ENCODE assay signal across 25 cellular contexts in genomic region chr13:108533842-108534241, GRCh38.
DNase-seq lines count a peak whose midpoint lies in the region; ATAC-seq, FAIRE-seq and TF ChIP-seq lines count a peak whose summit lies in the region.
"Had no signal": no experiment of that assay in that cellular context is flagged by ENCODE, and none has a peak within 500 bp of the region (broad histone marks: within the 10 kb centered on the region; RNA-seq: fewer than 3 reads in every experiment).

No MANE protein-coding gene starts in this region.

- FAIRE-seq in HepG2 (lab: Jason Lieb, UNC) (no peak), H1 (lab: Jason Lieb, UNC) (no peak)
- FAIRE-seq: A549, D721Med, GM12878, GM19239 had no signal

- TF ChIP-seq RAD21 in HepG2 (CRISPR knock-in tag; IDR thresholded peaks at IDR 0.05) (no peak), H1 (IDR thresholded peaks at IDR 0.05 in 1 of 2, conservative IDR thresholded peaks at IDR 0.05 in 1 of 2; ENCODE audit: low read depth in 2 of 2, low read length in 2 of 2) (no peak)

- no peaks in the 10 kb centered on the region for H3K36me3 ChIP-seq in HepG2 (replicated peaks in 1 of 2; ENCODE audit: control insufficient read depth in 1 of 2, insufficient read depth in 2 of 2, low read length in 2 of 2)
- no peaks in the 10 kb centered on the region for H3K36me3 ChIP-seq in right lobe of liver
- no peaks in the 10 kb centered on the region for H3K36me3 ChIP-seq in H1 (ENCODE audit: control insufficient read depth in 2 of 4, insufficient read depth in 4 of 4, low read length in 3 of 4)
- H3K36me3 ChIP-seq: BE2C; BLaER1 treated with 17β-estradiol and CSF1 and Interleukin-3, amounts not matched to agents 10 nM and 100 nM had no signal

- DNase-seq in HepG2 (ENCODE audit: low spot score) (no peak), right lobe of liver (no peak), H1 (ENCODE audit: low read depth in 1 of 2, low spot score in 2 of 2) (no peak), renal cortical epithelial cell (ENCODE audit: low read depth) (peak; percentile 7)
- DNase-seq in activated CD8-positive, alpha-beta memory T cell treated with anti-CD3 and anti-CD28 coated beads, Interleukin-2, amount 50 U/mL, for 48 hours, result no peak
- DNase-seq in stimulated activated naive B cell treated with anti-CD40 and anti-IgM and Interleukin-4, amounts not matched to agents 10 μg/mL and 1 μg/mL and 100 μg/mL, for 72 hours, result no peak
- DNase-seq: 8988T; ACHN; AML-193; BE2C; CD4-positive, alpha-beta T cell; CD8-positive, alpha-beta memory T cell; DMS 273 treated with DMSO at 0.1 percent for 48 hours; DMS79; EL; GDM1; H7; HCEC 1CT had no signal

- H4K5ac ChIP-seq in H1 (ENCODE audit: insufficient read length, low read depth, low read length), result no peak overlapping the region

- no peak overlapping the region for H3K56ac ChIP-seq in H1 (replicated peaks; ENCODE audit: insufficient read length, low read depth, low read length)

- no peak overlapping the region for H2BK5ac ChIP-seq in H1 (ENCODE audit: low read depth, low read length)

- H3K9me3 Mint-ChIP-seq in stimulated activated naive B cell treated with anti-CD40 and anti-IgM and Interleukin-4, amounts not matched to agents 10 μg/mL and 1 μg/mL and 100 μg/mL, for 72 hours, result peaks cover 4 to 6% of the 10 kb centered on the region in 2 donors
- H3K9me3 Mint-ChIP-seq: CD4-positive, alpha-beta T cell; GM23338 had no signal

- no peaks in the 10 kb centered on the region for H3K27me3 ChIP-seq in HepG2 (ENCODE audit: control insufficient read depth in 1 of 2, insufficient read depth in 2 of 2, low read length in 2 of 2)
- H3K27me3 ChIP-seq in right lobe of liver, result no peaks in the 10 kb centered on the region
- no peaks in the 10 kb centered on the region for H3K27me3 ChIP-seq in H1 (replicated peaks in 1 of 4; ENCODE audit: control insufficient read depth in 3 of 4, extremely low read depth in 1 of 4, insufficient read depth in 3 of 4, low read length in 3 of 4)
- H3K27me3 ChIP-seq: BE2C; BLaER1 treated with 17β-estradiol and CSF1 and Interleukin-3, amounts not matched to agents 10 nM and 100 nM had no signal

- no peak overlapping the region for H3K4me3 Mint-ChIP-seq in stimulated activated naive B cell treated with anti-CD40 and anti-IgM and Interleukin-4, amounts not matched to agents 10 μg/mL and 1 μg/mL and 100 μg/mL, for 72 hours
- H3K4me3 Mint-ChIP-seq: CD14-positive monocyte; CD4-positive, alpha-beta T cell; CD8-positive, alpha-beta memory T cell; GM23338 had no signal

- H3K27me3 Mint-ChIP-seq in stimulated activated naive B cell treated with anti-CD40 and anti-IgM and Interleukin-4, amounts not matched to agents 10 μg/mL and 1 μg/mL and 100 μg/mL, for 72 hours, result no peaks in the 10 kb centered on the region

- H4K91ac ChIP-seq in H1 (replicated peaks; ENCODE audit: insufficient read length, low read length), result no peak overlapping the region

- 0 out of 2 replicates have a peak, but pooled peaks cover 2% of the 10 kb centered on the region for H3K23me2 ChIP-seq in H1 (ENCODE audit: low read depth, low read length)

- no peaks in the 10 kb centered on the region for H3K36me3 Mint-ChIP-seq in stimulated activated naive B cell treated with anti-CD40 and anti-IgM and Interleukin-4, amounts not matched to agents 10 μg/mL and 1 μg/mL and 100 μg/mL, for 72 hours
- H3K36me3 Mint-ChIP-seq: CD14-positive monocyte; CD8-positive, alpha-beta memory T cell had no signal

- H3K4ac ChIP-seq in H1 (replicated peaks; ENCODE audit: insufficient read length, low read depth, low read length), result no peak overlapping the region

- H2AK5ac ChIP-seq in H1 (ENCODE audit: low read depth, low read length), result no peak overlapping the region

- TF ChIP-seq EP300 in HepG2 (IDR thresholded peaks at IDR 0.05; ENCODE audit: low read depth in 2 of 2, low read length in 2 of 2) (no peak), HepG2 (CRISPR knock-in tag; IDR thresholded peaks at IDR 0.05; ENCODE audit: borderline replicate concordance) (no peak), H1 (IDR thresholded peaks at IDR 0.05; ENCODE audit: borderline replicate concordance in 1 of 2, low read depth in 2 of 2, low read length in 2 of 2) (no peak)

- intact Hi-C loops in HepG2 (cut with micrococcal nuclease; ENCODE audit: unreplicated experiment), result no loop called here
- intact Hi-C loops in right lobe of liver (cut with DNase I), result no loop called here

- no peak overlapping the region for H2BK15ac ChIP-seq in H1 (ENCODE audit: low read length)

- H3K4me2 ChIP-seq in HepG2 (ENCODE audit: low read depth, low read length) (no peak overlapping the region), H1 (ENCODE audit: insufficient read depth in 1 of 2, low read depth in 2 of 2, low read length in 2 of 2) (no peak overlapping the region)
- H3K4me2 ChIP-seq: A549; BLaER1 treated with 17β-estradiol and CSF1 and Interleukin-3, amounts not matched to agents 10 nM and 100 nM; GM23338 had no signal

- no peak for TF ChIP-seq POLR2A in HepG2 (IDR thresholded peaks at IDR 0.05; ENCODE audit: insufficient read depth in 1 of 2, low read depth in 2 of 2, low read length in 2 of 2)
- no peak for TF ChIP-seq POLR2A in right lobe of liver (IDR thresholded peaks at IDR 0.05)
- no peak for TF ChIP-seq POLR2A in H1 (IDR thresholded peaks at IDR 0.05; ENCODE audit: control extremely low read depth in 1 of 2, low read depth in 2 of 2, low read length in 2 of 2)

- no peaks in the 10 kb centered on the region for H3K79me2 ChIP-seq in HepG2 (ENCODE audit: insufficient read depth, low read length)
- no peaks in the 10 kb centered on the region for H3K79me2 ChIP-seq in H1 (ENCODE audit: control insufficient read depth in 1 of 2, insufficient read depth in 2 of 2, low read length in 2 of 2)

- no peak for ATAC-seq in HepG2
- no peak for ATAC-seq in right lobe of liver
- ATAC-seq in stimulated activated naive B cell treated with anti-CD40 and anti-IgM and Interleukin-4, amounts not matched to agents 10 μg/mL and 1 μg/mL and 100 μg/mL, for 72 hours (replicated peaks), result no peak
- ATAC-seq: A549, GM23338 had no signal

- no peak overlapping the region for H3K4me3 ChIP-seq in HepG2 (replicated peaks in 1 of 3; ENCODE audit: insufficient read depth in 1 of 3, low read depth in 2 of 3, low read length in 3 of 3)
- no peak overlapping the region for H3K4me3 ChIP-seq in right lobe of liver
- H3K4me3 ChIP-seq in H1 (ENCODE audit: extremely low read depth in 1 of 4, insufficient read depth in 2 of 4, low read depth in 3 of 4, low read length in 4 of 4), result no peak overlapping the region
- H3K4me3 ChIP-seq: A549; BLaER1 treated with 17β-estradiol and CSF1 and Interleukin-3, amounts not matched to agents 10 nM and 100 nM; GM12878; GM23338 had no signal

- H3K14ac ChIP-seq in H1 (ENCODE audit: insufficient read length), result no peak overlapping the region

- H2BK20ac ChIP-seq in H1 (ENCODE audit: low read length), result no peak overlapping the region

- CTCF ChIA-PET in HepG2 (lab: Yijun Ruan, JAX; ENCODE audit: low intra/inter-chr PET ratio, low total read pairs) (no interaction called here), H1 (lab: Charles Lee; ENCODE audit: partially characterized antibody) (interaction anchor here (0.6 to 1.6 kb wide), 4 partner anchors 26 to 1412 kb away, joined by 3 to 8 read pairs (median 6); no protein-coding TSS in a partner anchor)

- no peak overlapping the region for H3K27ac Mint-ChIP-seq in stimulated activated naive B cell treated with anti-CD40 and anti-IgM and Interleukin-4, amounts not matched to agents 10 μg/mL and 1 μg/mL and 100 μg/mL, for 72 hours
- H3K27ac Mint-ChIP-seq: CD14-positive monocyte; CD4-positive, alpha-beta T cell had no signal

- H3K4me1 ChIP-seq in HepG2 (ENCODE audit: insufficient read depth, low read length) (no peaks in the 10 kb centered on the region), right lobe of liver (no peaks in the 10 kb centered on the region), H1 (replicated peaks in 1 of 4; ENCODE audit: control insufficient read depth in 3 of 4, insufficient read depth in 4 of 4, low read length in 3 of 4) (no peaks in the 10 kb centered on the region)
- H3K4me1 ChIP-seq: A549; BE2C; BLaER1 treated with 17β-estradiol and CSF1 and Interleukin-3, amounts not matched to agents 10 nM and 100 nM had no signal

- no peak overlapping the region for H4K8ac ChIP-seq in H1 (ENCODE audit: extremely low read depth, insufficient read depth, low read length)

- H2AFZ ChIP-seq in HepG2 (ENCODE audit: low read length) (no peak overlapping the region), H1 (ENCODE audit: low read length) (no peak overlapping the region)
- H2AFZ ChIP-seq: GM23338 had no signal

- in situ Hi-C loops in HepG2 (cut with HindIII; ENCODE audit: extremely low pct_ligation_motif_present, low pct_unique_long_range_greater_than_20kb), result no loop called here

- H3K79me1 ChIP-seq in H1 (ENCODE audit: low read depth, low read length), result no peaks in the 10 kb centered on the region

- WGBS in HepG2 (ENCODE audit: low lambda C conversion rate), result 31% methylated on average over 2 of the region's 2 CpGs
- 54% methylated on average over 2 of the region's 2 CpGs for WGBS in right lobe of liver (ENCODE audit: insufficient coverage, low coverage, low lambda C conversion rate, missing lambda C conversion rate)
- 97% methylated on average over 2 of the region's 2 CpGs; no CpG with 5 or more reads in 1 of the 2 experiments for WGBS in H1 (ENCODE audit: extremely low coverage in 1 of 2, insufficient coverage in 1 of 2, insufficient read length in 1 of 2, insufficient replicate concordance in 2 of 2, low coverage in 1 of 2, low lambda C conversion rate in 2 of 2, missing lambda C conversion rate in 1 of 2), 2 experiments

- H2BK120ac ChIP-seq in H1 (replicated peaks; ENCODE audit: low read depth, low read length), result no peak overlapping the region

- TF ChIP-seq CTCF in HepG2 (CRISPR knock-in tag; IDR thresholded peaks at IDR 0.05), result no peak
- no peak for TF ChIP-seq CTCF in right lobe of liver (IDR thresholded peaks at IDR 0.05)
- no peak for TF ChIP-seq CTCF in H1 (IDR thresholded peaks at IDR 0.05; ENCODE audit: control extremely low read depth in 1 of 3, insufficient read depth in 1 of 3, low read depth in 1 of 3, low read length in 3 of 3)

- no peaks in the 10 kb centered on the region for H4K20me1 ChIP-seq in HepG2 (ENCODE audit: insufficient read depth, low read length)
- H4K20me1 ChIP-seq in H1 (replicated peaks in 1 of 2; ENCODE audit: control insufficient read depth in 1 of 2, insufficient read depth in 2 of 2, low read length in 2 of 2), result no peaks in the 10 kb centered on the region
- H4K20me1 ChIP-seq: BLaER1 treated with 17β-estradiol and CSF1 and Interleukin-3, amounts not matched to agents 10 nM and 100 nM had no signal

- H3K27ac ChIP-seq in HepG2 (ENCODE audit: extremely low read length, insufficient read depth, low read length), result no peak overlapping the region
- H3K27ac ChIP-seq in right lobe of liver, result no peak overlapping the region
- H3K27ac ChIP-seq in H1 (ENCODE audit: low read depth, low read length), result no peak overlapping the region
- H3K27ac ChIP-seq: A549; BLaER1 treated with 17β-estradiol and CSF1 and Interleukin-3, amounts not matched to agents 10 nM and 100 nM had no signal

- no peak overlapping the region for H3K23ac ChIP-seq in H1 (ENCODE audit: insufficient read length)

- no peak overlapping the region for H2BK12ac ChIP-seq in H1 (ENCODE audit: low read depth, low read length)

- H3K9ac ChIP-seq in HepG2 (ENCODE audit: insufficient read depth, low read depth, low read length), result no peak overlapping the region
- H3K9ac ChIP-seq in H1 (replicated peaks in 1 of 4; ENCODE audit: extremely low read depth in 1 of 4, low read depth in 3 of 4, low read length in 3 of 4), result no peak overlapping the region
- H3K9ac ChIP-seq: BLaER1 treated with 17β-estradiol and CSF1 and Interleukin-3, amounts not matched to agents 10 nM and 100 nM had no signal

- POLR2A ChIA-PET in HepG2 (lab: Yijun Ruan, JAX) (no interaction called here), H1 (lab: Charles Lee; ENCODE audit: partially characterized antibody) (no interaction called here)

- no peak overlapping the region for H3K18ac ChIP-seq in H1 (ENCODE audit: extremely low read depth, low read length)

- H3K9me3 ChIP-seq in HepG2 (ENCODE audit: low read length) (peaks cover 60% of the 10 kb centered on the region), right lobe of liver (no peaks in the 10 kb centered on the region), H1 (ENCODE audit: insufficient read depth in 2 of 2, low read depth in 1 of 2, low read length in 1 of 2) (no peaks in the 10 kb centered on the region)
- H3K9me3 ChIP-seq: A549, BE2C had no signal

- H3K4me1 Mint-ChIP-seq in stimulated activated naive B cell treated with anti-CD40 and anti-IgM and Interleukin-4, amounts not matched to agents 10 μg/mL and 1 μg/mL and 100 μg/mL, for 72 hours, result no peaks in the 10 kb centered on the region
- H3K4me1 Mint-ChIP-seq: CD14-positive monocyte; CD8-positive, alpha-beta memory T cell; GM23338 had no signal

- no TSS peak for BruUV-seq in HepG2 (replicated peaks; lab: Mats Ljungman, UMichigan)

Comparison
In these comparisons a context has a peak if more than half of its experiments do, and no peak if none do; other contexts are left out.
1. Of the 41 proteins assayed by ChIP-seq in both HepG2 and H1: peak only in HepG2: none; only in H1: none; in both: CEBPB; in neither: 40.